22 cellular contexts compared by ENCODE assay signal in the genomic region with DNA sequence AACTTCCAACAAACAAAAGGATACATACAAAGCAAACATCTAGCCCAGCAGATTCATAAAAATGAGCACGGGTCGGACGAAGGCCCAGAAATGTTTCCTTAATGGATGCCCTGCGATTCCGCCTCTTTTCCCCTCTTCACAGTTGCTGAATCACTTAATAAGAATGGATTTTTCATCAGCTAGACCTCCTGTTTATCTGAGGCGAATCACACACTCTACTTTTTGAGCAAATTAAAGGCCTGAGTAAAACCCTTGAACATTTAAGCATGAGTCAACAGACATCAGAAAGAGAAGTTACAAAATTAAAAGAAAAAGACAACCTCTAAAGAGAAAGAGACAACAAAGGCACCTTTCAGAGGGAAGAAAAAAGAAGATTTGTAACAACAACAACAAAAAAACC. TPM values are rescaled to one million over a fixed set of nuclear protein-coding genes. Genes with fewer than 3 reads are reported as not detected.
DNase-seq lines count a peak whose midpoint lies in the region; ATAC-seq and TF ChIP-seq lines count a peak whose summit lies in the region.
"Had no signal": no experiment of that assay in that cellular context is flagged by ENCODE, and none has a peak within 500 bp of the region (broad histone marks: within the 10 kb centered on the region; RNA-seq: fewer than 3 reads in every experiment).

No MANE protein-coding gene starts in this region.

- peak overlapping the region; percentile 85 for H3K4me2 ChIP-seq in IMR-90 (ENCODE audit: low read depth, low read length)
- H3K4me2 ChIP-seq in mesenchymal stem cell (ENCODE audit: low read length, poor library complexity, severe bottlenecking), result no peak overlapping the region
- H3K4me2 ChIP-seq: A549 had no signal

- dilution Hi-C loops in IMR-90 (cut with HindIII; ENCODE audit: low sequenced_read_pairs, unreplicated experiment), result no loop called here

- peak overlapping the region in 3 of 5 experiments; percentile 7 to 53 (median 52) for H3K27ac Mint-ChIP-seq in brain
- H3K27ac Mint-ChIP-seq: activated CD4-positive, alpha-beta T cell treated with anti-CD3 and anti-CD28 coated beads, Interleukin-2, amount 10 ng/mL, durations not matched to agents 24 days and 14 days; CD8-positive, alpha-beta memory T cell had no signal

- H2BK120ac ChIP-seq in IMR-90 (ENCODE audit: low read depth, low read length) (peak overlapping the region; percentile 94), mesenchymal stem cell (ENCODE audit: low read depth, low read length) (no peak overlapping the region)

- H3K79me1 ChIP-seq in IMR-90 (ENCODE audit: low read depth in 1 of 2, low read length in 2 of 2) (peaks cover 42 to 73% of the 10 kb centered on the region in 2 experiments), mesenchymal stem cell (replicated peaks; ENCODE audit: low read length, poor library complexity, severe bottlenecking) (no peaks in the 10 kb centered on the region)

- peak; percentile 41 for DNase-seq in AG04450 (ENCODE audit: low read depth, low spot score)
- DNase-seq in IMR-90, result peak; percentile 85
- peak; percentile 49 for DNase-seq in mesenchymal stem cell
- DNase-seq in activated naive CD4-positive, alpha-beta T cell treated with anti-CD3 and anti-CD28 coated beads, Interleukin-2, amount 50 U/mL, for 16 hours, result no peak
- DNase-seq in NCI-H510A treated with DMSO at 0.1 percent for 48 hours (lab: John Stamatoyannopoulos, UW), result no peak
- DNase-seq in middle frontal gyrus (ENCODE audit: extremely low spot score, low spot score), result no peak
- DNase-seq: activated CD4-positive, alpha-beta T cell treated with anti-CD3 and anti-CD28 coated beads, Interleukin-2, amount 10 ng/mL, durations not matched to agents 24 days and 14 days; activated gamma-delta T cell treated with Interleukin-2 at 50 U/mL for 16 hours; CD8-positive, alpha-beta memory T cell; dorsolateral prefrontal cortex; erythroblast; heart right ventricle; mesendoderm; MG63; NCI-H2029; NCI-H524 treated with DMSO at 0.1 percent for 48 hours; OCI-M1; stimulated activated naive CD4-positive, alpha-beta T cell; transverse colon had no signal

- H3K14ac ChIP-seq in IMR-90 (replicated peaks; ENCODE audit: low read depth, low read length) (peak overlapping the region; percentile 86), mesenchymal stem cell (ENCODE audit: low read length in 2 of 2) (no peak overlapping the region)

- in situ Hi-C loops in IMR-90 (cut with MboI; ENCODE audit: low sequenced_read_pairs), result no loop called here

- TF ChIP-seq RAD21 in IMR-90 (IDR thresholded peaks at IDR 0.05; ENCODE audit: low read length), result no peak

- no peak overlapping the region for H3K4me3 Mint-ChIP-seq in brain
- H3K4me3 Mint-ChIP-seq: activated CD4-positive, alpha-beta T cell treated with anti-CD3 and anti-CD28 coated beads, Interleukin-2, amount 10 ng/mL, durations not matched to agents 24 days and 14 days; CD8-positive, alpha-beta memory T cell had no signal

- H3K56ac ChIP-seq in IMR-90 (ENCODE audit: extremely low read depth, insufficient read depth, low read length), result peak overlapping the region; percentile 51

- H3K36me3 ChIP-seq in IMR-90 (ENCODE audit: control insufficient read depth, insufficient read depth, low read length) (peaks cover 4% of the 10 kb centered on the region), mesenchymal stem cell (ENCODE audit: control insufficient read depth in 1 of 2, insufficient read depth in 2 of 2, low read depth in 1 of 2, low read length in 2 of 2) (peaks cover 0 to 17% of the 10 kb centered on the region in 2 experiments)
- H3K36me3 ChIP-seq: heart right ventricle, MG63, transverse colon had no signal

- peak overlapping the region; percentile 92 for H2BK20ac ChIP-seq in IMR-90 (ENCODE audit: low read depth, low read length)

- H4K8ac ChIP-seq in IMR-90 (ENCODE audit: low read depth in 2 of 2, low read length in 2 of 2) (peak overlapping the region; percentile 69 to 94), mesenchymal stem cell (ENCODE audit: low read length) (no peak overlapping the region)

- no TSS peak for BruUV-seq in IMR-90 (replicated peaks; lab: Mats Ljungman, UMichigan)

- H2BK12ac ChIP-seq in mesenchymal stem cell (ENCODE audit: low read length in 2 of 2), result no peak overlapping the region

- CTCF ChIA-PET in AG04450 (lab: Charles Lee) (no interaction called here), IMR-90 (lab: Yijun Ruan, JAX) (interaction anchor here (0.6 kb wide), 1 partner anchor 44 kb away, joined by 3 read pairs; no protein-coding TSS in a partner anchor)

- H2BK5ac ChIP-seq in IMR-90 (ENCODE audit: low read depth, low read length, poor library complexity, severe bottlenecking), result peak overlapping the region; percentile 90
- H2BK5ac ChIP-seq in mesenchymal stem cell (ENCODE audit: low read depth, low read length, poor library complexity, severe bottlenecking), result no peak overlapping the region

- H3K27ac ChIP-seq in AG04450 (ENCODE audit: low read depth, low read length), result peak overlapping the region; percentile 71
- H3K27ac ChIP-seq in IMR-90 (ENCODE audit: insufficient read depth, low read length), result peak overlapping the region; percentile 64
- no peak overlapping the region for H3K27ac ChIP-seq in mesenchymal stem cell (ENCODE audit: low read length, poor library complexity, severe bottlenecking)
- H3K27ac ChIP-seq: A549, dorsolateral prefrontal cortex, heart right ventricle, transverse colon had no signal

- H3K4ac ChIP-seq in IMR-90 (ENCODE audit: low read depth, low read length), result peak overlapping the region; percentile 91
- H3K4ac ChIP-seq in mesenchymal stem cell (ENCODE audit: low read depth in 1 of 2, low read length in 2 of 2), result no peak overlapping the region

- no peak overlapping the region for H2AK9ac ChIP-seq in IMR-90 (replicated peaks; ENCODE audit: low read depth, low read length, poor library complexity)

- intact Hi-C loops in IMR-90 (cut with micrococcal nuclease), result no loop called here

- H3K9ac ChIP-seq in IMR-90 (ENCODE audit: low read depth, low read length) (peak overlapping the region; percentile 7; the same call in 1 of the 2 replicates), mesenchymal stem cell (ENCODE audit: low read length) (peak overlapping the region; percentile 20)

- H2AK5ac ChIP-seq in IMR-90 (ENCODE audit: low read depth, low read length), result peak overlapping the region; percentile 89; the same call in 1 of the 2 replicates
- H2AK5ac ChIP-seq in mesenchymal stem cell (ENCODE audit: low read length, severe bottlenecking), result no peak overlapping the region

- H3K18ac ChIP-seq in IMR-90 (ENCODE audit: low read depth, low read length) (peak overlapping the region; percentile 95; the same call in 1 of the 2 replicates), mesenchymal stem cell (ENCODE audit: low read depth in 1 of 2, low read length in 2 of 2) (no peak overlapping the region)

- H2AFZ ChIP-seq in IMR-90 (replicated peaks; ENCODE audit: low read length, poor library complexity), result no peak overlapping the region
- no peak overlapping the region for H2AFZ ChIP-seq in mesenchymal stem cell (ENCODE audit: low read depth, low read length)

- H3K9me1 ChIP-seq in IMR-90 (ENCODE audit: insufficient read depth, low read length), result 0 out of 2 replicates have a peak, but pooled peaks cover 10% of the 10 kb centered on the region

- no peak for TF ChIP-seq POLR2A in IMR-90 (IDR thresholded peaks at IDR 0.05; ENCODE audit: low read depth, low read length)

- no CpG with 5 or more reads among the region's 6 CpGs for WGBS in IMR-90 (ENCODE audit: extremely low coverage in 2 of 2, insufficient read length in 1 of 2), 2 experiments
- WGBS in mesenchymal stem cell, result 53% methylated on average over 6 of the region's 6 CpGs

- POLR2A ChIA-PET in AG04450 (lab: Yijun Ruan, JAX), result interaction anchor here (0.7 kb wide), 1 partner anchor 16 kb away, joined by 3 read pairs; no protein-coding TSS in a partner anchor
- POLR2A ChIA-PET in IMR-90 (lab: Charles Lee; ENCODE audit: unreplicated experiment), result no interaction called here

- no peaks in the 10 kb centered on the region for H4K20me1 ChIP-seq in IMR-90 (ENCODE audit: insufficient read depth, low read length)

- H3K4me1 Mint-ChIP-seq in brain, result peaks cover 17% of the 10 kb centered on the region
- H3K4me1 Mint-ChIP-seq: activated CD4-positive, alpha-beta T cell treated with anti-CD3 and anti-CD28 coated beads, Interleukin-2, amount 10 ng/mL, durations not matched to agents 24 days and 14 days; CD8-positive, alpha-beta memory T cell had no signal

- H3K23ac ChIP-seq in IMR-90 (ENCODE audit: low read depth, low read length) (peak overlapping the region; percentile 75), mesenchymal stem cell (ENCODE audit: low read length in 2 of 2) (no peak overlapping the region)

- H4K5ac ChIP-seq in IMR-90 (ENCODE audit: low read depth, low read length), result peak overlapping the region; percentile 91; the same call in 1 of the 2 replicates

- peaks cover 10% of the 10 kb centered on the region for H3K36me3 Mint-ChIP-seq in brain
- H3K36me3 Mint-ChIP-seq: CD8-positive, alpha-beta memory T cell had no signal

- peaks cover 3% of the 10 kb centered on the region for H3K27me3 Mint-ChIP-seq in brain

- TF ChIP-seq CTCF in AG04450 (IDR thresholded peaks at IDR 0.05; ENCODE audit: low read depth, low read length), result no peak
- TF ChIP-seq CTCF in IMR-90 (conservative IDR thresholded peaks at IDR 0.05; ENCODE audit: low read depth, low read length), result no peak
- TF ChIP-seq CTCF in brain (conservative IDR thresholded peaks at IDR 0.05), result no peak

- peak overlapping the region; percentile 46; the same call in 2 of the 3 replicates for H2BK15ac ChIP-seq in IMR-90 (ENCODE audit: low read depth, low read length)
- no peak overlapping the region for H2BK15ac ChIP-seq in mesenchymal stem cell (ENCODE audit: low read depth, poor library complexity, severe bottlenecking)

- H4K91ac ChIP-seq in IMR-90 (ENCODE audit: insufficient read depth, low read depth, low read length) (peak overlapping the region; percentile 95), mesenchymal stem cell (ENCODE audit: low read length) (no peak overlapping the region)

- H3K4me1 ChIP-seq in IMR-90 (ENCODE audit: control insufficient read depth, insufficient read depth, low read length) (peaks cover 14% of the 10 kb centered on the region), mesenchymal stem cell (ENCODE audit: control insufficient read depth, insufficient read depth, low read depth, low read length) (peaks cover 5% of the 10 kb centered on the region)
- H3K4me1 ChIP-seq: heart right ventricle, transverse colon had no signal

- peaks cover 0 to 4% (median 0%) of the 10 kb centered on the region in 5 experiments for H3K9me3 Mint-ChIP-seq in brain
- H3K9me3 Mint-ChIP-seq: activated CD4-positive, alpha-beta T cell treated with anti-CD3 and anti-CD28 coated beads, Interleukin-2, amount 10 ng/mL, durations not matched to agents 24 days and 14 days; CD8-positive, alpha-beta memory T cell had no signal

- no peak overlapping the region; the same call in 1 of the 2 replicates for H3K4me3 ChIP-seq in AG04450 (ENCODE audit: low read depth, low read length)
- peak overlapping the region; percentile 6; the same call in 1 of the 2 replicates for H3K4me3 ChIP-seq in IMR-90 (ENCODE audit: insufficient read depth, low read depth, low read length)
- H3K4me3 ChIP-seq in mesenchymal stem cell (ENCODE audit: insufficient read depth in 1 of 2, low read depth in 1 of 2, low read length in 2 of 2), result no peak overlapping the region
- H3K4me3 ChIP-seq: A549, dorsolateral prefrontal cortex, heart right ventricle, MG63, transverse colon had no signal

- peak; percentile 84 for ATAC-seq in IMR-90 (ENCODE audit: low read depth)
- ATAC-seq in HG03095 (IDR thresholded peaks at IDR 0.05; ENCODE audit: unreplicated experiment), result no peak
- ATAC-seq: A549, heart right ventricle had no signal

- H3K27me3 ChIP-seq in AG04450 (ENCODE audit: control insufficient read depth, insufficient read depth, low read length), result no peaks in the 10 kb centered on the region
- no peaks in the 10 kb centered on the region for H3K27me3 ChIP-seq in IMR-90 (ENCODE audit: control insufficient read depth, insufficient read depth, low read length)
- H3K27me3 ChIP-seq in mesenchymal stem cell (ENCODE audit: control insufficient read depth in 1 of 2, insufficient read depth in 1 of 2, low read length in 2 of 2), result no peaks in the 10 kb centered on the region
- H3K27me3 ChIP-seq: heart right ventricle, MG63, transverse colon had no signal

- H3K9me3 ChIP-seq in AG04450 (ENCODE audit: control insufficient read depth, insufficient read depth, low read length) (no peaks in the 10 kb centered on the region), IMR-90 (ENCODE audit: control insufficient read depth, insufficient read depth, low read length) (no peaks in the 10 kb centered on the region), mesenchymal stem cell (ENCODE audit: control insufficient read depth, low read length) (no peaks in the 10 kb centered on the region)
- H3K9me3 ChIP-seq: MG63, transverse colon had no signal

RNA-seq across cellular contexts. Expression of gene HS3ST3A1, which starts 44.7 kb away (rescaled TPM):
- polyA plus RNA-seq in AG04450 (2011; rRNA removed), result 6.6 and 11.9 TPM in 2 replicates
- 3.6 and 4.2 TPM in 2 replicates for polyA minus RNA-seq in AG04450 (2011; rRNA and poly(A)+ RNA removed)
- total RNA-seq in IMR-90 (2012; rRNA removed), result 7.5 and 9.0 TPM in 2 replicates
- 8.8 and 11.9 TPM in 2 replicates for polyA plus RNA-seq in IMR-90 (2012; rRNA removed)
- polyA plus RNA-seq in IMR-90 (2012; cell fraction: cytosol; rRNA removed), result 4.1 and 14.2 TPM in 2 replicates
- 16.3 and 27.2 TPM in 2 replicates for polyA plus RNA-seq in IMR-90 (2012; cell fraction: nucleus; rRNA removed; ENCODE audit: low replicate concordance)
- 0.32 TPM for polyA plus RNA-seq in brain (ENCODE audit: insufficient read depth, low read depth, low replicate concordance)
- polyA plus RNA-seq in mesenchymal stem cell (2013, experiment 1 of 2), result 11.7 TPM
- polyA plus RNA-seq in mesenchymal stem cell (2013, experiment 2 of 2), result 10.4 TPM
- total RNA-seq: CD8-positive, alpha-beta memory T cell had no signal
- polyA plus RNA-seq: A549 had no signal

Comparison
In these comparisons a context has a peak if more than half of its experiments do, and no peak if none do; other contexts are left out.
1. DNase-seq: peak in AG04450 (single experiment), IMR-90 (single experiment) and mesenchymal stem cell (single experiment); none in activated naive CD4-positive, alpha-beta T cell treated with anti-CD3 and anti-CD28 coated beads, Interleukin-2, amount 50 U/mL, for 16 hours (single experiment), NCI-H510A treated with DMSO at 0.1 percent for 48 hours (single experiment) and middle frontal gyrus (single experiment).